In the genomic region with DNA sequence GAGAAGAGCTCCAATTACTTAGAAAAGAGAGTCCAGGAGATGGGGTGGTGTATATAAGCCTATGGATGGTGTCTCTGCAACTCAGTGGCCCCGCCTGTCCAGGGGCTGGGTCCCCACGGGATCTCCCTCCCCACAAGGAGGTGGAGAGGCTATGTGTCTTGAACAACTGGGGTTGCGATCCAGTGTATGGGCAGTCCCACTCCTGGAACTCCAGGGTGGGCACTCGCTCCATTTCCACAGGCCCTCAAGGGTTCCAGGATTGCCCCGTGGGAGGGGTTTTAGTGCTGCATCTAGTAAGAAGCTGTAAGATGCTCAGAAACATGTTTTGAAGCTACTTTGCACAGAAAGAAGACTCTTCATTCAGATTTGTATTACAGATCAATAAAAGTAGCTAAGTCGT, we compare ENCODE assay signal across 8 cellular contexts. TPM values are rescaled to one million over a fixed set of nuclear protein-coding genes. Genes with fewer than 3 reads are reported as not detected.
DNase-seq lines count a peak whose midpoint lies in the region; ATAC-seq and TF ChIP-seq lines count a peak whose summit lies in the region.

No MANE protein-coding gene starts in this region.

- intact Hi-C loops in heart left ventricle (cut with DNase I): loop anchor here (2.0 to 5.0 kb wide), 4 partner anchors 40 to 50 kb away; no protein-coding TSS in a partner anchor

- 43 to 58% (median 50%) methylated on average over 6 of the region's 6 CpGs for WGBS in heart left ventricle, 4 donors

- CTCF ChIA-PET in WTC11 (lab: Charles Lee): interaction anchor here (0.6 to 1.8 kb wide), 6 partner anchors 9 to 155 kb away, joined by 3 to 6 read pairs (median 3); no protein-coding TSS in a partner anchor

- ATAC-seq in GM18498 (IDR thresholded peaks at IDR 0.05; ENCODE audit: unreplicated experiment) (peak; percentile 15), HG03064 (IDR thresholded peaks at IDR 0.05; ENCODE audit: low read depth, unreplicated experiment) (peak; percentile 23), WTC11 (no peak), heart left ventricle (peak in 1 of 4 donors; percentile 1), HG02798 (IDR thresholded peaks at IDR 0.05; ENCODE audit: poor library complexity, unreplicated experiment) (no peak)

- TF ChIP-seq POLR2A in heart left ventricle (IDR thresholded peaks at IDR 0.05): no peak

- peak overlapping the region; percentile 85 for H3K27ac Mint-ChIP-seq in WTC11

- peaks cover 7 to 61% (median 34%) of the 10 kb centered on the region in 12 donors for H3K4me1 ChIP-seq in heart left ventricle

- no peaks in the 10 kb centered on the region for H3K9me3 ChIP-seq in heart left ventricle

- peak overlapping the region; percentile 84 to 100 (median 98) for H3K27ac ChIP-seq in heart left ventricle

- peaks cover 24% of the 10 kb centered on the region for H3K4me1 Mint-ChIP-seq in WTC11

- H3K36me3 ChIP-seq in heart left ventricle: no peaks in the 10 kb centered on the region

- POLR2A ChIA-PET in WTC11 (lab: Charles Lee): interaction anchor here (0.9 to 1.5 kb wide), 3 partner anchors 51 to 241 kb away, joined by 3 to 4 read pairs (median 4); partner anchors contain the start of gene TGFBI

- no peaks in the 10 kb centered on the region for H3K9me3 Mint-ChIP-seq in WTC11

- DNase-seq in WTC11 (ENCODE audit: low spot score): peak; percentile 15
- DNase-seq in heart left ventricle: peak in 4 of 5 donors; percentile 14 to 31 (median 25)
- DNase-seq in renal cortical epithelial cell (ENCODE audit: low read depth): peak; percentile 9
- DNase-seq in GOT3 (lab: John Stamatoyannopoulos, UW): no peak
- DNase-seq in NCI-H774 (lab: John Stamatoyannopoulos, UW): no peak

- H3K4me3 Mint-ChIP-seq in WTC11: peak overlapping the region; percentile 78

- H3K36me3 Mint-ChIP-seq in WTC11: no peaks in the 10 kb centered on the region

- H3K4me3 ChIP-seq in heart left ventricle: peak overlapping the region; percentile 80 to 95 (median 90)

- no peak for TF ChIP-seq CTCF in WTC11 (IDR thresholded peaks at IDR 0.05)
- TF ChIP-seq CTCF in heart left ventricle (IDR thresholded peaks at IDR 0.05): no peak

- H3K27me3 ChIP-seq in heart left ventricle: no peaks in the 10 kb centered on the region

- H3K27me3 Mint-ChIP-seq in WTC11 (ENCODE audit: low read depth): peaks cover 39% of the 10 kb centered on the region

TF ChIP-seq in WTC11, 78 proteins besides CTCF, POLR2A, EP300 and RAD21:
- no peak for TF ChIP-seq CBFB (CRISPR knock-in tag; IDR thresholded peaks at IDR 0.05; ENCODE audit: low read depth)
- no peak for TF ChIP-seq RELA (CRISPR knock-in tag; IDR thresholded peaks at IDR 0.05; ENCODE audit: borderline replicate concordance)
- no peak for TF ChIP-seq ZNF232 (CRISPR knock-in tag; IDR thresholded peaks at IDR 0.05)
- TF ChIP-seq, protein P1, sequence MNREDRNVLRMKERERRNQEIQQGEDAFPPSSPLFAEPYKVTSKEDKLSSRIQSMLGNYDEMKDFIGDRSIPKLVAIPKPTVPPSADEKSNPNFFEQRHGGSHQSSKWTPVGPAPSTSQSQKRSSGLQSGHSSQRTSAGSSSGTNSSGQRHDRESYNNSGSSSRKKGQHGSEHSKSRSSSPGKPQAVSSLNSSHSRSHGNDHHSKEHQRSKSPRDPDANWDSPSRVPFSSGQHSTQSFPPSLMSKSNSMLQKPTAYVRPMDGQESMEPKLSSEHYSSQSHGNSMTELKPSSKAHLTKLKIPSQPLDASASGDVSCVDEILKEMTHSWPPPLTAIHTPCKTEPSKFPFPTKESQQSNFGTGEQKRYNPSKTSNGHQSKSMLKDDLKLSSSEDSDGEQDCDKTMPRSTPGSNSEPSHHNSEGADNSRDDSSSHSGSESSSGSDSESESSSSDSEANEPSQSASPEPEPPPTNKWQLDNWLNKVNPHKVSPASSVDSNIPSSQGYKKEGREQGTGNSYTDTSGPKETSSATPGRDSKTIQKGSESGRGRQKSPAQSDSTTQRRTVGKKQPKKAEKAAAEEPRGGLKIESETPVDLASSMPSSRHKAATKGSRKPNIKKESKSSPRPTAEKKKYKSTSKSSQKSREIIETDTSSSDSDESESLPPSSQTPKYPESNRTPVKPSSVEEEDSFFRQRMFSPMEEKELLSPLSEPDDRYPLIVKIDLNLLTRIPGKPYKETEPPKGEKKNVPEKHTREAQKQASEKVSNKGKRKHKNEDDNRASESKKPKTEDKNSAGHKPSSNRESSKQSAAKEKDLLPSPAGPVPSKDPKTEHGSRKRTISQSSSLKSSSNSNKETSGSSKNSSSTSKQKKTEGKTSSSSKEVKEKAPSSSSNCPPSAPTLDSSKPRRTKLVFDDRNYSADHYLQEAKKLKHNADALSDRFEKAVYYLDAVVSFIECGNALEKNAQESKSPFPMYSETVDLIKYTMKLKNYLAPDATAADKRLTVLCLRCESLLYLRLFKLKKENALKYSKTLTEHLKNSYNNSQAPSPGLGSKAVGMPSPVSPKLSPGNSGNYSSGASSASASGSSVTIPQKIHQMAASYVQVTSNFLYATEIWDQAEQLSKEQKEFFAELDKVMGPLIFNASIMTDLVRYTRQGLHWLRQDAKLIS (CRISPR knock-in tag; IDR thresholded peaks at IDR 0.05; ENCODE audit: borderline replicate concordance): no peak
- no peak for TF ChIP-seq IRF2 (CRISPR knock-in tag; IDR thresholded peaks at IDR 0.05; ENCODE audit: borderline replicate concordance, low read depth)
- no peak for TF ChIP-seq TEAD4 (CRISPR knock-in tag; IDR thresholded peaks at IDR 0.05)
- no peak for TF ChIP-seq GRHL2 (CRISPR knock-in tag; IDR thresholded peaks at IDR 0.05; ENCODE audit: insufficient replicate concordance, severe bottlenecking)
- no peak for TF ChIP-seq SP1 (CRISPR knock-in tag; conservative IDR thresholded peaks at IDR 0.05)
- TF ChIP-seq ESRRA (CRISPR knock-in tag; IDR thresholded peaks at IDR 0.05; ENCODE audit: borderline replicate concordance): no peak
- TF ChIP-seq GABPB1 (CRISPR knock-in tag; IDR thresholded peaks at IDR 0.05): no peak
- no peak for TF ChIP-seq NFE2L1 (CRISPR knock-in tag; IDR thresholded peaks at IDR 0.05)
- TF ChIP-seq, protein P2, sequence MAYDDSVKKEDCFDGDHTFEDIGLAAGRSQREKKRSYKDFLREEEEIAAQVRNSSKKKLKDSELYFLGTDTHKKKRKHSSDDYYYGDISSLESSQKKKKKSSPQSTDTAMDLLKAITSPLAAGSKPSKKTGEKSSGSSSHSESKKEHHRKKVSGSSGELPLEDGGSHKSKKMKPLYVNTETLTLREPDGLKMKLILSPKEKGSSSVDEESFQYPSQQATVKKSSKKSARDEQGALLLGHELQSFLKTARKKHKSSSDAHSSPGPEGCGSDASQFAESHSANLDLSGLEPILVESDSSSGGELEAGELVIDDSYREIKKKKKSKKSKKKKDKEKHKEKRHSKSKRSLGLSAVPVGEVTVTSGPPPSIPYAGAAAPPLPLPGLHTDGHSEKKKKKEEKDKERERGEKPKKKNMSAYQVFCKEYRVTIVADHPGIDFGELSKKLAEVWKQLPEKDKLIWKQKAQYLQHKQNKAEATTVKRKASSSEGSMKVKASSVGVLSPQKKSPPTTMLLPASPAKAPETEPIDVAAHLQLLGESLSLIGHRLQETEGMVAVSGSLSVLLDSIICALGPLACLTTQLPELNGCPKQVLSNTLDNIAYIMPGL (CRISPR knock-in tag; IDR thresholded peaks at IDR 0.05): no peak
- TF ChIP-seq PRRX2 (CRISPR knock-in tag; IDR thresholded peaks at IDR 0.05): no peak

RNA-seq across cellular contexts. Expression of gene SMAD5, which starts 0.6 kb away (rescaled TPM):
- total RNA-seq in WTC11 (2021) (54.9 to 70.3 TPM (median 65.2 TPM) in 3 replicates), heart left ventricle (10 to 100 TPM; 24.9 to 53.3 (median 36.4) TPM), renal cortical epithelial cell (39.4 and 59.6 TPM in 2 replicates)
- polyA plus RNA-seq in heart left ventricle: 10 to 100 TPM in 1 of 2 donors, 1 to 10 TPM in 1; 6.9 to 12.0 TPM

Comparison
In these comparisons a context has a peak if more than half of its experiments do, and no peak if none do; other contexts are left out.
1. ATAC-seq: peak in GM18498 (single experiment) and HG03064 (single experiment); none in WTC11 (single experiment) and HG02798 (single experiment).
2. DNase-seq: peak in WTC11 (single experiment), heart left ventricle (4 of 5) and renal cortical epithelial cell (single experiment); none in GOT3 (single experiment) and NCI-H774 (single experiment).